23 cellular contexts compared by ENCODE assay signal in the genomic region with DNA sequence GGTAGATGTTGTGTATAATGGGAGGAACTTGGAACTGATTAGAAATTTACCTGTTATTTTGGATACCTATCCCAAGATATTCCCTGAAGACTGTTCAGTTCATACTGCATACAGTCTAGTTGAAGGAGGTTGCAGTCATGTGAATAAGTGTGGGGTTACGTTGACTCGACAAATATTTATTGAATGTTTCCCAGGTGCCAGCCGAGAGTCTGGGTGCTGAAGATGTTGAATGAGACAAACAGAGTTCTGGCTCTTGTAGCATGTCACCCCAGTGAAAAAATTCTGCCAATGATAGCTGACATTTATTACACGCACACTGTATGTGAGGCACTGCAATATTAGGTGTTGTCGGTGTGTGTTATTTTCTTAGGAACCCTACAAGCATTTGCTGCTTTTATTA.
A peak's percentile ranks its signal among the peaks of the same experiment; 100 is the strongest.
DNase-seq lines count a peak whose midpoint lies in the region; ATAC-seq and TF ChIP-seq lines count a peak whose summit lies in the region.
"Had no signal": no experiment of that assay in that cellular context is flagged by ENCODE, and none has a peak within 500 bp of the region (broad histone marks: within the 10 kb centered on the region; RNA-seq: fewer than 3 reads in every experiment).

No MANE protein-coding gene starts in this region.

- no peak for TF ChIP-seq CTCF in heart left ventricle (IDR thresholded peaks at IDR 0.05)
- TF ChIP-seq CTCF in left ventricle myocardium inferior (IDR thresholded peaks at IDR 0.05; ENCODE audit: borderline replicate concordance), result no peak

- peak overlapping the region in 3 of 12 donors; percentile 7 to 35 (median 33) for H3K27ac ChIP-seq in heart left ventricle
- H3K27ac ChIP-seq in left ventricle myocardium inferior (replicated peaks), result peak overlapping the region; percentile 13
- H3K27ac ChIP-seq: PC-9 had no signal

- no peaks in the 10 kb centered on the region for H3K27me3 ChIP-seq in heart left ventricle
- no peaks in the 10 kb centered on the region for H3K27me3 ChIP-seq in left ventricle myocardium inferior (ENCODE audit: low read depth)

- H3K9me3 ChIP-seq in heart left ventricle (no peaks in the 10 kb centered on the region), left ventricle myocardium inferior (replicated peaks) (no peaks in the 10 kb centered on the region)
- H3K9me3 ChIP-seq: SK-N-SH had no signal

- ATAC-seq in heart left ventricle (peak in 3 of 4 donors; percentile 36 to 55 (median 41)), Right ventricle myocardium inferior (no peak), sciatic nerve (no peak)
- ATAC-seq: CD8-positive, alpha-beta T cell had no signal

- DNase-seq in NCI-H146 (lab: John Stamatoyannopoulos, UW), result peak; percentile 23
- DNase-seq in NCI-H146 treated with DMSO at 0.1 percent for 48 hours (lab: John Stamatoyannopoulos, UW; ENCODE audit: unreplicated experiment), result no peak
- DNase-seq in heart left ventricle, result no peak
- no peak for DNase-seq in Right ventricle myocardium inferior (ENCODE audit: missing footprints)
- DNase-seq in left ventricle myocardium inferior, result no peak
- no peak for DNase-seq in NCI-H345 treated with DMSO at 0.1 percent for 48 hours (lab: John Stamatoyannopoulos, UW; ENCODE audit: unreplicated experiment)
- DNase-seq in GM19238 (ENCODE audit: insufficient read length, low spot score), result no peak
- DNase-seq in sciatic nerve (ENCODE audit: low spot score), result no peak
- DNase-seq: AML-193; C1 segment of cervical spinal cord; CD8-positive, alpha-beta T cell; EL; GF-D8; KG1; NCI-H1105; NCI-H1694; NCI-H345; NCI-H82; PC-9; RPMI8226; SIG-M5; SK-N-SH; T-helper 2 cell had no signal

- peaks cover 0 to 35% (median 1%) of the 10 kb centered on the region in 12 donors for H3K4me1 ChIP-seq in heart left ventricle
- H3K4me1 ChIP-seq in left ventricle myocardium inferior, result peaks cover 54% of the 10 kb centered on the region

- intact Hi-C loops in heart left ventricle (cut with DNase I) (no loop called here), Right ventricle myocardium inferior (cut with DNase I) (no loop called here), left ventricle myocardium inferior (cut with micrococcal nuclease) (no loop called here), sciatic nerve (cut with DNase I) (no loop called here)

- H3K4me3 ChIP-seq in heart left ventricle (no peak overlapping the region), left ventricle myocardium inferior (no peak overlapping the region)
- H3K4me3 ChIP-seq: PC-9 had no signal

- WGBS in heart left ventricle, 4 donors, result 51 to 59% (median 56%) methylated on average over 5 of the region's 5 CpGs

- TF ChIP-seq POLR2A in heart left ventricle (IDR thresholded peaks at IDR 0.05), result no peak

- H3K36me3 ChIP-seq in heart left ventricle (no peaks in the 10 kb centered on the region), left ventricle myocardium inferior (no peaks in the 10 kb centered on the region)

Comparison
In these comparisons a context has a peak if more than half of its experiments do, and no peak if none do; other contexts are left out.
1. ATAC-seq: peak in heart left ventricle (3 of 4); none in Right ventricle myocardium inferior (single experiment) and sciatic nerve (single experiment).